ENCODE assay signal across 16 cellular contexts in the genomic region with DNA sequence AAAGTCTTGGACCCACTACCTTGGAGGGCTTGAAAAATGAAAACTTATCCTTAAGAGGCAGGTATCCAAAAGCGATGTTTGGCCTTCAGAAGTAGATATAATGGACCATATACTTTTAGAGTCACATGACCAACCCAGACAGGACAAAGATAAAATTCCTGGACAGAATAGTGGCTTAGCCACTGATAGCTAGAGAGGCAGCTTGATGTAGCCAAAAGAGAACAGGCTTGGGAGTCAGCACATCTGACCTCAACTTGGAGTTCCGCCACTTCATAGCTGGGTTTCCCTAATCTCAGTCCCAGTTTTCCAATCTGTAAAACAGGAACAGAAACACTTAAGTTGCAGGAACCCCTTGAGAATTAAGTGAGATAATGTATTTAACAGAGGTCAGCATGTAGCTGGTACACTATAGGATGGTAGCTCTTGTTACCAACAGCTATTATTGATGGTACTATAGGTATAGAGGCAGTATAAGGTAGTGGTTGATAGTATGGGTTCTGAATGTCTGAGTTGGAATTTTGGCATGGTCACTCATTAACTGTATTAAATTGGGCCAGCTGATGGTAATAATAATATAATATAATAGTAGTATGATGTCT.
"Had no signal": no experiment of that assay in that cellular context is flagged by ENCODE, and none has a peak within 500 bp of the region (broad histone marks: within the 10 kb centered on the region; RNA-seq: fewer than 3 reads in every experiment).

No MANE protein-coding gene starts in this region.

- H3K4me3 ChIP-seq: colonic mucosa, stomach, thoracic aorta, transverse colon had no signal

- H3K27ac ChIP-seq: colonic mucosa, stomach, thoracic aorta, transverse colon had no signal

- H3K36me3 ChIP-seq: colonic mucosa, stomach, thoracic aorta, transverse colon had no signal

- FAIRE-seq: keratinocyte, small intestine had no signal

- H3K4me1 ChIP-seq: colonic mucosa, transverse colon had no signal

- H3K27me3 ChIP-seq: colonic mucosa, stomach, transverse colon had no signal

- DNase-seq: colonic mucosa; dermis blood vessel endothelial cell; foreskin melanocyte; immature natural killer cell; mammary epithelial cell; naive thymus-derived CD4-positive, alpha-beta T cell; nephron progenitor cell; posterior cingulate gyrus; small intestine; stimulated activated CD4-positive, alpha-beta T cell treated with anti-CD3 and anti-CD28 coated beads, Interleukin-12 subunit alpha, Interleukin-12 subunit beta, amount 100 ng/mL, for 4 hours; stimulated activated naive CD4-positive, alpha-beta T cell; stomach; substantia nigra; transverse colon had no signal

- H3K9me3 ChIP-seq: colonic mucosa, stomach, thoracic aorta, transverse colon had no signal

- ATAC-seq: naive thymus-derived CD4-positive, alpha-beta T cell had no signal
